1 cellular context compared by ENCODE assay signal in genomic region chr5:57184322-57184721, GRCh38.
A peak's percentile ranks its signal among the peaks of the same experiment; 100 is the strongest.
TF ChIP-seq lines count a peak whose summit lies in the region.

No MANE protein-coding gene starts in this region.

TF ChIP-seq in K562, 482 proteins besides CTCF, POLR2A, EP300 and RAD21 (continued from another document):
- TF ChIP-seq JUN (IDR thresholded peaks at IDR 0.05; ENCODE audit: borderline replicate concordance, low read depth, low read length) (no peak), JUN (CRISPR knock-in tag; IDR thresholded peaks at IDR 0.05; ENCODE audit: borderline replicate concordance) (no peak), ZNF316 (IDR thresholded peaks at IDR 0.05) (peak; percentile 78), ZNF707 (CRISPR knock-in tag; conservative IDR thresholded peaks at IDR 0.05) (no peak), BRF1 (IDR thresholded peaks at IDR 0.05; ENCODE audit: borderline replicate concordance, extremely low read depth, insufficient read length) (no peak), CBX3 (IDR thresholded peaks at IDR 0.05; ENCODE audit: borderline replicate concordance in 1 of 2, low read length in 2 of 2) (0 out of 3 replicates have a peak, but pooled peaks of 1 of the 2 experiments have one; percentile 48), FOXK1 (CRISPR knock-in tag; IDR thresholded peaks at IDR 0.05; ENCODE audit: borderline replicate concordance) (no peak), GATAD2B (IDR thresholded peaks at IDR 0.05; ENCODE audit: borderline replicate concordance) (no peak), KDM4B (IDR thresholded peaks at IDR 0.05; ENCODE audit: borderline replicate concordance in 2 of 2, low read depth in 1 of 2) (no peak), TRIM24 (IDR thresholded peaks at IDR 0.05) (peak; percentile 24 to 56; a peak in 1 of 4 replicates), NCOA2 (IDR thresholded peaks at IDR 0.05; ENCODE audit: partially characterized antibody in 2 of 2) (no peak), ZNF263 (CRISPR knock-in tag; IDR thresholded peaks at IDR 0.05; ENCODE audit: borderline replicate concordance) (no peak), ZNF239 (CRISPR knock-in tag; IDR thresholded peaks at IDR 0.05) (no peak), FOSL1 (tag; conservative IDR thresholded peaks at IDR 0.05) (no peak), LCOR (CRISPR knock-in tag; IDR thresholded peaks at IDR 0.05) (no peak), ZC3H11A (IDR thresholded peaks at IDR 0.05; ENCODE audit: low read depth, low read length) (no peak), NFIX (CRISPR knock-in tag; IDR thresholded peaks at IDR 0.05; ENCODE audit: low read depth) (no peak), E2F6 (IDR thresholded peaks at IDR 0.05; ENCODE audit: borderline replicate concordance in 1 of 2, extremely low read depth in 1 of 2, insufficient read depth in 1 of 2, insufficient read length in 1 of 2, low read depth in 1 of 2, low read length in 1 of 2, poor library complexity in 1 of 2, severe bottlenecking in 1 of 2) (no peak), TRIM28 (IDR thresholded peaks at IDR 0.05) (peak; percentile 60; the same call in 1 of the 2 replicates), GABPB1 (CRISPR knock-in tag; IDR thresholded peaks at IDR 0.05) (no peak), TEAD1 (CRISPR knock-in tag; IDR thresholded peaks at IDR 0.05) (no peak), NEUROD1 (IDR thresholded peaks at IDR 0.05; ENCODE audit: borderline replicate concordance, low read depth, low read length, partially characterized antibody) (no peak)
- TF ChIP-seq, protein P1, sequence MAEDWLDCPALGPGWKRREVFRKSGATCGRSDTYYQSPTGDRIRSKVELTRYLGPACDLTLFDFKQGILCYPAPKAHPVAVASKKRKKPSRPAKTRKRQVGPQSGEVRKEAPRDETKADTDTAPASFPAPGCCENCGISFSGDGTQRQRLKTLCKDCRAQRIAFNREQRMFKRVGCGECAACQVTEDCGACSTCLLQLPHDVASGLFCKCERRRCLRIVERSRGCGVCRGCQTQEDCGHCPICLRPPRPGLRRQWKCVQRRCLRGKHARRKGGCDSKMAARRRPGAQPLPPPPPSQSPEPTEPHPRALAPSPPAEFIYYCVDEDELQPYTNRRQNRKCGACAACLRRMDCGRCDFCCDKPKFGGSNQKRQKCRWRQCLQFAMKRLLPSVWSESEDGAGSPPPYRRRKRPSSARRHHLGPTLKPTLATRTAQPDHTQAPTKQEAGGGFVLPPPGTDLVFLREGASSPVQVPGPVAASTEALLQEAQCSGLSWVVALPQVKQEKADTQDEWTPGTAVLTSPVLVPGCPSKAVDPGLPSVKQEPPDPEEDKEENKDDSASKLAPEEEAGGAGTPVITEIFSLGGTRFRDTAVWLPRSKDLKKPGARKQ (CRISPR knock-in tag; IDR thresholded peaks at IDR 0.05) = no peak
- TF ChIP-seq, protein P2, sequence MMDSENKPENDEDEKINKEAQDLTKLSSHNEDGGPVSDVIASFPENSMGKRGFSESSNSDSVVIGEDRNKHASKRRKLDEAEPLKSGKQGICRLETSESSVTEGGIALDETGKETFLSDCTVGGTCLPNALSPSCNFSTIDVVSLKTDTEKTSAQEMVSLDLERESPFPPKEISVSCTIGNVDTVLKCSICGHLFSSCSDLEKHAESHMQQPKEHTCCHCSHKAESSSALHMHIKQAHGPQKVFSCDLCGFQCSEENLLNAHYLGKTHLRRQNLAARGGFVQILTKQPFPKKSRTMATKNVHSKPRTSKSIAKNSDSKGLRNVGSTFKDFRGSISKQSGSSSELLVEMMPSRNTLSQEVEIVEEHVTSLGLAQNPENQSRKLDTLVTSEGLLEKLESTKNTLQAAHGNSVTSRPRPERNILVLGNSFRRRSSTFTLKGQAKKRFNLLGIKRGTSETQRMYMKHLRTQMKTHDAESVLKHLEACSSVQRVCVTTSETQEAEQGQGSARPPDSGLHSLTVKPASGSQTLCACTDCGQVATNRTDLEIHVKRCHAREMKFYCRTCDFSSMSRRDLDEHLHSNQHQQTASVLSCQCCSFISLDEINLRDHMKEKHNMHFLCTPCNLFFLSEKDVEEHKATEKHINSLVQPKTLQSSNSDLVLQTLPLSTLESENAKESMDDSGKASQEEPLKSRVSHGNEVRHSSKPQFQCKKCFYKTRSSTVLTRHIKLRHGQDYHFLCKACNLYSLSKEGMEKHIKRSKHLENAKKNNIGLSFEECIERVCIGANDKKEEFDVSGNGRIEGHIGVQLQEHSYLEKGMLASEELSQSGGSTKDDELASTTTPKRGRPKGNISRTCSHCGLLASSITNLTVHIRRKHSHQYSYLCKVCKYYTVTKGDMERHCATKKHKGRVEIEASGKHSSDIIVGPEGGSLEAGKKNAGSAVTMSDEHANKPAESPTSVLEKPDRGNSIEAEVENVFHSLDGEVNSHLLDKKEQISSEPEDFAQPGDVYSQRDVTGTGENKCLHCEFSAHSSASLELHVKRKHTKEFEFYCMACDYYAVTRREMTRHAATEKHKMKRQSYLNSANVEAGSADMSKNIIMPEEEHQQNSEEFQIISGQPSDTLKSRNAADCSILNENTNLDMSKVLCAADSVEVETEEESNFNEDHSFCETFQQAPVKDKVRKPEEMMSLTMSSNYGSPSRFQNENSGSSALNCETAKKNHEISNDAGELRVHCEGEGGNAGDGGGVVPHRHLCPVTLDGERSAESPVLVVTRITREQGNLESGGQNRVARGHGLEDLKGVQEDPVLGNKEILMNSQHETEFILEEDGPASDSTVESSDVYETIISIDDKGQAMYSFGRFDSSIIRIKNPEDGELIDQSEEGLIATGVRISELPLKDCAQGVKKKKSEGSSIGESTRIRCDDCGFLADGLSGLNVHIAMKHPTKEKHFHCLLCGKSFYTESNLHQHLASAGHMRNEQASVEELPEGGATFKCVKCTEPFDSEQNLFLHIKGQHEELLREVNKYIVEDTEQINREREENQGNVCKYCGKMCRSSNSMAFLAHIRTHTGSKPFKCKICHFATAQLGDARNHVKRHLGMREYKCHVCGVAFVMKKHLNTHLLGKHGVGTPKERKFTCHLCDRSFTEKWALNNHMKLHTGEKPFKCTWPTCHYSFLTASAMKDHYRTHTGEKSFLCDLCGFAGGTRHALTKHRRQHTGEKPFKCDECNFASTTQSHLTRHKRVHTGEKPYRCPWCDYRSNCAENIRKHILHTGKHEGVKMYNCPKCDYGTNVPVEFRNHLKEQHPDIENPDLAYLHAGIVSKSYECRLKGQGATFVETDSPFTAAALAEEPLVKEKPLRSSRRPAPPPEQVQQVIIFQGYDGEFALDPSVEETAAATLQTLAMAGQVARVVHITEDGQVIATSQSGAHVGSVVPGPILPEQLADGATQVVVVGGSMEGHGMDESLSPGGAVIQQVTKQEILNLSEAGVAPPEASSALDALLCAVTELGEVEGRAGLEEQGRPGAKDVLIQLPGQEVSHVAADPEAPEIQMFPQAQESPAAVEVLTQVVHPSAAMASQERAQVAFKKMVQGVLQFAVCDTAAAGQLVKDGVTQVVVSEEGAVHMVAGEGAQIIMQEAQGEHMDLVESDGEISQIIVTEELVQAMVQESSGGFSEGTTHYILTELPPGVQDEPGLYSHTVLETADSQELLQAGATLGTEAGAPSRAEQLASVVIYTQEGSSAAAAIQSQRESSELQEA (IDR thresholded peaks at IDR 0.05; ENCODE audit: low read depth) = no peak
